In the genomic region with DNA sequence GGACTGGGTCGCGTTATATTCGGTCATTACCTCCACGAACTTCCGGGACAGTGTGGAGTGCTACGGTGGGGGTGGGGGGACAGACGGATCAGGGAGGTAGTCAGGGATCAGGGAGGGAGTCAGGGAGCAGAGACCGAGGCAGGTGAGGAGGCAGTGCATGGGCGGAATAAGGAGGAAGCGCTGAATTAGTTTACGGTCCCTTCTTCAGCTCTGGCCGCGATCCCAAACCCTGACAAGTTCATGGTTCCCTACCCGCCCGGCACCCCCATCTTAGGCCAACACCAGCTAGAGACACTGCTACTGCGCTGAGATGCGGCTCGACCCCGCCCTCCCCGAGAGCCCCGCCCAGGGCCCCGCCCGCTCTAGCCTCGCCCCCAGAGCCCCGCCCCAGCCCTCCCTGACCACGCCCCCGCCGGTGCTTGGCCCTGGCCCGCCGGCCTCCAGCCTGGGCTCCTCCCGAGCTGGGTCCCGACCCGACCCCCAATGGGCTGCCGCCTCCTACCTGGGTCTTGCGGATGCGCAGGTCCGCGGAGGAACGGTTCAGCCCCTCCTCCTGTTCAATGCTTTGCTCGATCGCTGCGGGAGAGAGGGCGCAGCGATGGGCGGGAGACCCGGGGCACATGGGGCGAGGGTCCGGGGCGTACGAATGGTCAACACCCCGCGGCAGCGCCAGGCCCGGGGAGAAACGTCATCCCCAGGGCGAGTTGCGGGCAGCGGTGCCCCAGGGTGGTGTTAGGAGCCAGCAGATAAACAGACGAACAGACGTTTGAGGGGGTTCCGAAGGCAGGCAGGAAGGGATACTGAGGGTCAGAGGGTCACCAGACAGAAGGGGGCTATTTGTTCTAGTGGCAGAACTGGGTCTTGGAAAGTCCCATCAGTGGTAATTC, we compare ENCODE assay signal across 8 cellular contexts. TPM values are rescaled to one million over a fixed set of nuclear protein-coding genes. Genes with fewer than 3 reads are reported as not detected.
A peak's percentile ranks its signal among the peaks of the same experiment; 100 is the strongest.
DNase-seq lines count a peak whose midpoint lies in the region; ATAC-seq and TF ChIP-seq lines count a peak whose summit lies in the region.

No MANE protein-coding gene starts in this region.

- POLR2A ChIA-PET in MCF 10A (lab: Yijun Ruan, JAX): interaction anchor here (0.7 to 1.4 kb wide), 4 partner anchors 36 to 144 kb away, joined by 3 to 9 read pairs (median 4); a partner anchor contains a TSS

- DNase-seq in DMS114 treated with DMSO at 0.1 percent for 48 hours (lab: John Stamatoyannopoulos, UW; ENCODE audit: unreplicated experiment): peak; percentile 49
- peak; percentile 82 for DNase-seq in LoVo (ENCODE audit: low spot score)
- peak; percentile 35 for DNase-seq in UCSD-AML1 (lab: John Stamatoyannopoulos, UW; ENCODE audit: unreplicated experiment)
- DNase-seq in MCF 10A (ENCODE audit: unreplicated experiment): peak; percentile 79
- DNase-seq in immature natural killer cell: peak; percentile 35 to 55 (median 50)
- peak; percentile 73 to 82 for DNase-seq in stimulated activated CD4-positive, alpha-beta T cell treated with anti-CD3 and anti-CD28 coated beads, Interleukin-15, amount 100 ng/mL, for 48 hours (ENCODE audit: low read depth in 2 of 2)
- DNase-seq in NCI-H446 (lab: John Stamatoyannopoulos, UW): no peak

- no peaks in the 10 kb centered on the region for H3K27me3 Mint-ChIP-seq in MCF 10A (ENCODE audit: insufficient read depth, unreplicated experiment)
- peaks cover 5 to 8% (median 6%) of the 10 kb centered on the region in 3 donors for H3K27me3 Mint-ChIP-seq in immature natural killer cell (ENCODE audit: low read depth in 3 of 3)

- TF ChIP-seq CTCF in MCF 10A (IDR thresholded peaks at IDR 0.05; ENCODE audit: unreplicated experiment): no peak

- H3K27ac Mint-ChIP-seq in MCF 10A (ENCODE audit: low read depth, unreplicated experiment) (peak overlapping the region; percentile 70), immature natural killer cell (peak overlapping the region in 3 of 6 donors; percentile 15 to 83 (median 35))

- H3K36me3 Mint-ChIP-seq in MCF 10A (ENCODE audit: insufficient read depth, unreplicated experiment) (no peaks in the 10 kb centered on the region), immature natural killer cell (no peaks in the 10 kb centered on the region)

- intact Hi-C loops in MCF 10A (cut with micrococcal nuclease): loop anchor here (2.0 to 5.0 kb wide), 2 partner anchors 35 to 76 kb away; a partner anchor contains a TSS

- CTCF ChIA-PET in MCF 10A (lab: Yijun Ruan, JAX): interaction anchor here (4.6 kb wide), 1 partner anchor 13 kb away, joined by 43 read pairs; a partner anchor contains a TSS

- H3K4me1 Mint-ChIP-seq in MCF 10A (ENCODE audit: insufficient read depth, unreplicated experiment) (peaks cover 11% of the 10 kb centered on the region), immature natural killer cell (peaks cover 4 to 7% of the 10 kb centered on the region in 2 donors)

- TSS peak; percentile 57 for BruUV-seq in MCF 10A (replicated peaks; lab: Mats Ljungman, UMichigan)

- peak; percentile 66 for ATAC-seq in GM21717 (IDR thresholded peaks at IDR 0.05; ENCODE audit: unreplicated experiment)

- no peaks in the 10 kb centered on the region for H3K9me3 Mint-ChIP-seq in MCF 10A (ENCODE audit: unreplicated experiment)
- no peaks in the 10 kb centered on the region for H3K9me3 Mint-ChIP-seq in immature natural killer cell

- H3K4me3 Mint-ChIP-seq in MCF 10A (ENCODE audit: unreplicated experiment): peak overlapping the region; percentile 78
- peak overlapping the region; percentile 71 to 81 (median 74) for H3K4me3 Mint-ChIP-seq in immature natural killer cell

RNA-seq across cellular contexts. Expression of a gene that starts 12.2 kb away (rescaled TPM):
- total RNA-seq in MCF 10A (2022): 5.0 and 5.3 TPM in 2 replicates
- polyA plus RNA-seq in immature natural killer cell: not detected

RNA-seq across cellular contexts. Expression of a gene that starts 13.2 kb away (rescaled TPM):
- total RNA-seq in MCF 10A (2022): 0.42 and 0.91 TPM in 2 replicates
- not detected for polyA plus RNA-seq in immature natural killer cell

RNA-seq across cellular contexts. Expression of a gene that starts 36.1 kb away (rescaled TPM):
- 66.7 and 89.2 TPM in 2 replicates for total RNA-seq in MCF 10A (2022)
- polyA plus RNA-seq in immature natural killer cell: 10 to 100 TPM; 31.3 to 46.4 (median 33.3) TPM

RNA-seq across cellular contexts. Expression of a gene that starts 39.7 kb away (rescaled TPM):
- 15.0 and 15.8 TPM in 2 replicates for total RNA-seq in MCF 10A (2022)
- 1 to 10 TPM in 2 of 3 donors, not detected in 1; 1.8 to 2.4 TPM for polyA plus RNA-seq in immature natural killer cell

RNA-seq across cellular contexts. Expression of a gene that starts 48.4 kb away (rescaled TPM):
- total RNA-seq in MCF 10A (2022): 16.2 and 21.2 TPM in 2 replicates
- 10 to 100 TPM; 31.4 to 50.0 (median 40.3) TPM for polyA plus RNA-seq in immature natural killer cell

Comparison
In these comparisons a context has a peak if more than half of its experiments do, and no peak if none do; other contexts are left out.
1. DNase-seq: peak in DMS114 treated with DMSO at 0.1 percent for 48 hours (single experiment), LoVo (single experiment), UCSD-AML1 (single experiment), MCF 10A (single experiment), immature natural killer cell (3 of 3) and stimulated activated CD4-positive, alpha-beta T cell treated with anti-CD3 and anti-CD28 coated beads, Interleukin-15, amount 100 ng/mL, for 48 hours (2 of 2); none in NCI-H446 (0 of 2).